In the genomic region with DNA sequence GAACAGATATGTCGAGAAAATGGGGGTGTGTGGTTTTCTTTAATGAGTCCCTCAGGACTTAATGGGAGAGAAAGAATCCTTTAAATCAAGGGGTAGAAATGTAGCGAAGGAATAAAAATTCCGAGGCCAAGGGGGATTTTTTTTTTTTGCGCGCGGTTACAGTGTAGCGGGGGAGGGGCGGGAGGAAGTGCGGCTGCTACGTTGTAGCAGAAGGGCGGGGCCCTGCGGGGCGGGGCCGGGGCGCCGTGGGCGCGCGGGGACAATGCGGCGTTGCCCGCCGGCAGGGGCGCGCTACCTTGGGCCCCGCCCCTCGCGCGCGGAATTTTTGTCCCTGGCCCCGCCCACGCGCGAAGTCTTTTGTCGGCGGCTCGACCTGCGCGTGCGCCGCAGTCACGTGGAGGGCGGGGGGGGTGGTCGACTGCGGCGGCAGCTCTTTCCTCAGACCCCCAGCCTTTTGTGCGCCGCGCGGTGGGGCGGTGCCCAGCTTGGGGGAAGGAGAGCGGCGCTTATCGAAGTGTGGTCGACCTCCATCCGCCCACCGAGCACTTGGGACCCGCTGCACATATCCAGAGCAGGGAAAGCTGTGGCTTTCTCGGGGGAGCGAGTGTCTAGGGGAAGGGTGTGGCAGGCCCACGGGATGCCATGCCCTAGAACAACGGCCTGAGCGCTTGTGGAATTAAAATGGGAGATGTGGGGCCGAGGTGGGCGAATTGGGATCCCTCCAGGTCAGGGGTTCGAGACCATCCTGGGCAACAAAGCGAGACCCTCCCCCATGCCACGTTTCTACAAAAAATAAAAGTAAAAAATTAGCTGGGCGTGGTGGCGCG, we compare ENCODE assay signal across 1 cellular context.
A peak's percentile ranks its signal among the peaks of the same experiment; 100 is the strongest.
TF ChIP-seq lines count a peak whose summit lies in the region.

No MANE protein-coding gene starts in this region.

TF ChIP-seq in K562, 482 proteins besides CTCF, POLR2A, EP300 and RAD21 (continued from another document and continues in another):
- TF ChIP-seq ZNF324 (CRISPR knock-in tag; IDR thresholded peaks at IDR 0.05) (peak; percentile 72), HLTF (IDR thresholded peaks at IDR 0.05) (peak; percentile 6; the same call in 1 of the 2 replicates), ETS2 (tag; IDR thresholded peaks at IDR 0.05; ENCODE audit: borderline replicate concordance, poor library complexity, severe bottlenecking) (no peak), OTX1 (CRISPR knock-in tag; IDR thresholded peaks at IDR 0.05) (peak; percentile 89), RBBP5 (IDR thresholded peaks at IDR 0.05; ENCODE audit: borderline replicate concordance, insufficient read depth, low read length, poor library complexity, severe bottlenecking) (no peak), ZNF444 (CRISPR knock-in tag; IDR thresholded peaks at IDR 0.05) (peak; percentile 75; the same call in 1 of the 2 replicates), ZNF133 (CRISPR knock-in tag; IDR thresholded peaks at IDR 0.05) (no peak), KLF13 (tag; IDR thresholded peaks at IDR 0.05; ENCODE audit: borderline replicate concordance, low read depth) (peak; percentile 91; the same call in 1 of the 2 replicates), HIVEP1 (CRISPR knock-in tag; IDR thresholded peaks at IDR 0.05) (no peak), ZNF76 (CRISPR knock-in tag; IDR thresholded peaks at IDR 0.05; ENCODE audit: borderline replicate concordance) (no peak; the same call in 1 of the 2 replicates), RBFOX2 (IDR thresholded peaks at IDR 0.05; ENCODE audit: low read depth, low read length) (peak; percentile 87), RBM39 (optimal IDR thresholded peaks at IDR 0.05; ENCODE audit: low read depth, low read length) (no peak), EZH2 (IDR thresholded peaks at IDR 0.05; ENCODE audit: borderline replicate concordance, low read depth, low read length) (no peak), FOXK2 (conservative IDR thresholded peaks at IDR 0.05 in 1 of 2, IDR thresholded peaks at IDR 0.05 in 1 of 2; ENCODE audit: low read depth in 2 of 2) (no peak), ZNF780A (CRISPR knock-in tag; IDR thresholded peaks at IDR 0.05) (no peak), CHD4 (IDR thresholded peaks at IDR 0.05; ENCODE audit: insufficient read depth, insufficient replicate concordance, low read depth, low read length, poor library complexity, severe bottlenecking) (no peak), ZNF699 (CRISPR knock-in tag; IDR thresholded peaks at IDR 0.05; ENCODE audit: insufficient replicate concordance) (no peak), ZNF212 (CRISPR knock-in tag; IDR thresholded peaks at IDR 0.05) (peak; percentile 68; the same call in 1 of the 2 replicates), SREBF2 (CRISPR knock-in tag; IDR thresholded peaks at IDR 0.05) (no peak), TCFL5 (CRISPR knock-in tag; conservative IDR thresholded peaks at IDR 0.05) (no peak), MED1 (CRISPR knock-in tag; IDR thresholded peaks at IDR 0.05; ENCODE audit: borderline replicate concordance) (no peak), RHOXF2B (CRISPR knock-in tag; conservative IDR thresholded peaks at IDR 0.05) (0 out of 2 replicates have a peak, but pooled peaks have one; percentile 65), ZC3H11A (IDR thresholded peaks at IDR 0.05; ENCODE audit: low read depth, low read length) (no peak), SIRT6 (IDR thresholded peaks at IDR 0.05; ENCODE audit: low read depth, low read length) (no peak)
- TF ChIP-seq, protein P1, sequence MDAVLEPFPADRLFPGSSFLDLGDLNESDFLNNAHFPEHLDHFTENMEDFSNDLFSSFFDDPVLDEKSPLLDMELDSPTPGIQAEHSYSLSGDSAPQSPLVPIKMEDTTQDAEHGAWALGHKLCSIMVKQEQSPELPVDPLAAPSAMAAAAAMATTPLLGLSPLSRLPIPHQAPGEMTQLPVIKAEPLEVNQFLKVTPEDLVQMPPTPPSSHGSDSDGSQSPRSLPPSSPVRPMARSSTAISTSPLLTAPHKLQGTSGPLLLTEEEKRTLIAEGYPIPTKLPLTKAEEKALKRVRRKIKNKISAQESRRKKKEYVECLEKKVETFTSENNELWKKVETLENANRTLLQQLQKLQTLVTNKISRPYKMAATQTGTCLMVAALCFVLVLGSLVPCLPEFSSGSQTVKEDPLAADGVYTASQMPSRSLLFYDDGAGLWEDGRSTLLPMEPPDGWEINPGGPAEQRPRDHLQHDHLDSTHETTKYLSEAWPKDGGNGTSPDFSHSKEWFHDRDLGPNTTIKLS (IDR thresholded peaks at IDR 0.05; ENCODE audit: borderline replicate concordance, low read depth) = no peak
- TF ChIP-seq, protein P2, sequence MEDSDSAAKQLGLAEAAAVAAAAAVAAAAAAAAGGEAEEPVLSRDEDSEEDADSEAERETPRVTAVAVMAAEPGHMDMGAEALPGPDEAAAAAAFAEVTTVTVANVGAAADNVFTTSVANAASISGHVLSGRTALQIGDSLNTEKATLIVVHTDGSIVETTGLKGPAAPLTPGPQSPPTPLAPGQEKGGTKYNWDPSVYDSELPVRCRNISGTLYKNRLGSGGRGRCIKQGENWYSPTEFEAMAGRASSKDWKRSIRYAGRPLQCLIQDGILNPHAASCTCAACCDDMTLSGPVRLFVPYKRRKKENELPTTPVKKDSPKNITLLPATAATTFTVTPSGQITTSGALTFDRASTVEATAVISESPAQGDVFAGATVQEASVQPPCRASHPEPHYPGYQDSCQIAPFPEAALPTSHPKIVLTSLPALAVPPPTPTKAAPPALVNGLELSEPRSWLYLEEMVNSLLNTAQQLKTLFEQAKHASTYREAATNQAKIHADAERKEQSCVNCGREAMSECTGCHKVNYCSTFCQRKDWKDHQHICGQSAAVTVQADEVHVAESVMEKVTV (CRISPR knock-in tag; IDR thresholded peaks at IDR 0.05) = peak; percentile 10; the same call in 1 of the 2 replicates
- TF ChIP-seq, protein P3, sequence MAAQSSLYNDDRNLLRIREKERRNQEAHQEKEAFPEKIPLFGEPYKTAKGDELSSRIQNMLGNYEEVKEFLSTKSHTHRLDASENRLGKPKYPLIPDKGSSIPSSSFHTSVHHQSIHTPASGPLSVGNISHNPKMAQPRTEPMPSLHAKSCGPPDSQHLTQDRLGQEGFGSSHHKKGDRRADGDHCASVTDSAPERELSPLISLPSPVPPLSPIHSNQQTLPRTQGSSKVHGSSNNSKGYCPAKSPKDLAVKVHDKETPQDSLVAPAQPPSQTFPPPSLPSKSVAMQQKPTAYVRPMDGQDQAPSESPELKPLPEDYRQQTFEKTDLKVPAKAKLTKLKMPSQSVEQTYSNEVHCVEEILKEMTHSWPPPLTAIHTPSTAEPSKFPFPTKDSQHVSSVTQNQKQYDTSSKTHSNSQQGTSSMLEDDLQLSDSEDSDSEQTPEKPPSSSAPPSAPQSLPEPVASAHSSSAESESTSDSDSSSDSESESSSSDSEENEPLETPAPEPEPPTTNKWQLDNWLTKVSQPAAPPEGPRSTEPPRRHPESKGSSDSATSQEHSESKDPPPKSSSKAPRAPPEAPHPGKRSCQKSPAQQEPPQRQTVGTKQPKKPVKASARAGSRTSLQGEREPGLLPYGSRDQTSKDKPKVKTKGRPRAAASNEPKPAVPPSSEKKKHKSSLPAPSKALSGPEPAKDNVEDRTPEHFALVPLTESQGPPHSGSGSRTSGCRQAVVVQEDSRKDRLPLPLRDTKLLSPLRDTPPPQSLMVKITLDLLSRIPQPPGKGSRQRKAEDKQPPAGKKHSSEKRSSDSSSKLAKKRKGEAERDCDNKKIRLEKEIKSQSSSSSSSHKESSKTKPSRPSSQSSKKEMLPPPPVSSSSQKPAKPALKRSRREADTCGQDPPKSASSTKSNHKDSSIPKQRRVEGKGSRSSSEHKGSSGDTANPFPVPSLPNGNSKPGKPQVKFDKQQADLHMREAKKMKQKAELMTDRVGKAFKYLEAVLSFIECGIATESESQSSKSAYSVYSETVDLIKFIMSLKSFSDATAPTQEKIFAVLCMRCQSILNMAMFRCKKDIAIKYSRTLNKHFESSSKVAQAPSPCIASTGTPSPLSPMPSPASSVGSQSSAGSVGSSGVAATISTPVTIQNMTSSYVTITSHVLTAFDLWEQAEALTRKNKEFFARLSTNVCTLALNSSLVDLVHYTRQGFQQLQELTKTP (IDR thresholded peaks at IDR 0.05; ENCODE audit: low read depth in 1 of 2, partially characterized antibody in 2 of 2) = peak; percentile 40 to 69
- TF ChIP-seq, protein P4, sequence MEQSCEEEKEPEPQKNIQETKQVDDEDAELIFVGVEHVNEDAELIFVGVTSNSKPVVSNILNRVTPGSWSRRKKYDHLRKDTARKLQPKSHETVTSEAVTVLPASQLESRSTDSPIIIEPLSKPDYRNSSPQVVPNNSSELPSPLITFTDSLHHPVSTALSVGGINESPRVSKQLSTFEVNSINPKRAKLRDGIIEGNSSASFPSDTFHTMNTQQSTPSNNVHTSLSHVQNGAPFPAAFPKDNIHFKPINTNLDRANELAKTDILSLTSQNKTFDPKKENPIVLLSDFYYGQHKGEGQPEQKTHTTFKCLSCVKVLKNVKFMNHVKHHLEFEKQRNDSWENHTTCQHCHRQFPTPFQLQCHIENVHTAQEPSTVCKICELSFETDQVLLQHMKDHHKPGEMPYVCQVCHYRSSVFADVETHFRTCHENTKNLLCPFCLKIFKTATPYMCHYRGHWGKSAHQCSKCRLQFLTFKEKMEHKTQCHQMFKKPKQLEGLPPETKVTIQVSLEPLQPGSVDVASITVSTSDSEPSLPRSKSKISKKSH (CRISPR knock-in tag; IDR thresholded peaks at IDR 0.05) = no peak
- TF ChIP-seq, protein P5, sequence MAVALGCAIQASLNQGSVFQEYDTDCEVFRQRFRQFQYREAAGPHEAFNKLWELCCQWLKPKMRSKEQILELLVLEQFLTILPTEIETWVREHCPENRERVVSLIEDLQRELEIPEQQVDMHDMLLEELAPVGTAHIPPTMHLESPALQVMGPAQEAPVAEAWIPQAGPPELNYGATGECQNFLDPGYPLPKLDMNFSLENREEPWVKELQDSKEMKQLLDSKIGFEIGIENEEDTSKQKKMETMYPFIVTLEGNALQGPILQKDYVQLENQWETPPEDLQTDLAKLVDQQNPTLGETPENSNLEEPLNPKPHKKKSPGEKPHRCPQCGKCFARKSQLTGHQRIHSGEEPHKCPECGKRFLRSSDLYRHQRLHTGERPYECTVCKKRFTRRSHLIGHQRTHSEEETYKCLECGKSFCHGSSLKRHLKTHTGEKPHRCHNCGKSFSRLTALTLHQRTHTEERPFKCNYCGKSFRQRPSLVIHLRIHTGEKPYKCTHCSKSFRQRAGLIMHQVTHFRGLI (CRISPR knock-in tag; IDR thresholded peaks at IDR 0.05) = no peak
- TF ChIP-seq, protein P6, sequence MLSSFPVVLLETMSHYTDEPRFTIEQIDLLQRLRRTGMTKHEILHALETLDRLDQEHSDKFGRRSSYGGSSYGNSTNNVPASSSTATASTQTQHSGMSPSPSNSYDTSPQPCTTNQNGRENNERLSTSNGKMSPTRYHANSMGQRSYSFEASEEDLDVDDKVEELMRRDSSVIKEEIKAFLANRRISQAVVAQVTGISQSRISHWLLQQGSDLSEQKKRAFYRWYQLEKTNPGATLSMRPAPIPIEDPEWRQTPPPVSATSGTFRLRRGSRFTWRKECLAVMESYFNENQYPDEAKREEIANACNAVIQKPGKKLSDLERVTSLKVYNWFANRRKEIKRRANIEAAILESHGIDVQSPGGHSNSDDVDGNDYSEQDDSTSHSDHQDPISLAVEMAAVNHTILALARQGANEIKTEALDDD (IDR thresholded peaks at IDR 0.05) = no peak
- TF ChIP-seq, protein P7, sequence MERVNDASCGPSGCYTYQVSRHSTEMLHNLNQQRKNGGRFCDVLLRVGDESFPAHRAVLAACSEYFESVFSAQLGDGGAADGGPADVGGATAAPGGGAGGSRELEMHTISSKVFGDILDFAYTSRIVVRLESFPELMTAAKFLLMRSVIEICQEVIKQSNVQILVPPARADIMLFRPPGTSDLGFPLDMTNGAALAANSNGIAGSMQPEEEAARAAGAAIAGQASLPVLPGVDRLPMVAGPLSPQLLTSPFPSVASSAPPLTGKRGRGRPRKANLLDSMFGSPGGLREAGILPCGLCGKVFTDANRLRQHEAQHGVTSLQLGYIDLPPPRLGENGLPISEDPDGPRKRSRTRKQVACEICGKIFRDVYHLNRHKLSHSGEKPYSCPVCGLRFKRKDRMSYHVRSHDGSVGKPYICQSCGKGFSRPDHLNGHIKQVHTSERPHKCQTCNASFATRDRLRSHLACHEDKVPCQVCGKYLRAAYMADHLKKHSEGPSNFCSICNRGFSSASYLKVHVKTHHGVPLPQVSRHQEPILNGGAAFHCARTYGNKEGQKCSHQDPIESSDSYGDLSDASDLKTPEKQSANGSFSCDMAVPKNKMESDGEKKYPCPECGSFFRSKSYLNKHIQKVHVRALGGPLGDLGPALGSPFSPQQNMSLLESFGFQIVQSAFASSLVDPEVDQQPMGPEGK (CRISPR knock-in tag; IDR thresholded peaks at IDR 0.05; ENCODE audit: borderline replicate concordance) = no peak; the same call in 1 of the 2 replicates
- TF ChIP-seq, protein P8, sequence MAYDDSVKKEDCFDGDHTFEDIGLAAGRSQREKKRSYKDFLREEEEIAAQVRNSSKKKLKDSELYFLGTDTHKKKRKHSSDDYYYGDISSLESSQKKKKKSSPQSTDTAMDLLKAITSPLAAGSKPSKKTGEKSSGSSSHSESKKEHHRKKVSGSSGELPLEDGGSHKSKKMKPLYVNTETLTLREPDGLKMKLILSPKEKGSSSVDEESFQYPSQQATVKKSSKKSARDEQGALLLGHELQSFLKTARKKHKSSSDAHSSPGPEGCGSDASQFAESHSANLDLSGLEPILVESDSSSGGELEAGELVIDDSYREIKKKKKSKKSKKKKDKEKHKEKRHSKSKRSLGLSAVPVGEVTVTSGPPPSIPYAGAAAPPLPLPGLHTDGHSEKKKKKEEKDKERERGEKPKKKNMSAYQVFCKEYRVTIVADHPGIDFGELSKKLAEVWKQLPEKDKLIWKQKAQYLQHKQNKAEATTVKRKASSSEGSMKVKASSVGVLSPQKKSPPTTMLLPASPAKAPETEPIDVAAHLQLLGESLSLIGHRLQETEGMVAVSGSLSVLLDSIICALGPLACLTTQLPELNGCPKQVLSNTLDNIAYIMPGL (CRISPR knock-in tag; IDR thresholded peaks at IDR 0.05) = peak; percentile 69
- TF ChIP-seq, protein P9, sequence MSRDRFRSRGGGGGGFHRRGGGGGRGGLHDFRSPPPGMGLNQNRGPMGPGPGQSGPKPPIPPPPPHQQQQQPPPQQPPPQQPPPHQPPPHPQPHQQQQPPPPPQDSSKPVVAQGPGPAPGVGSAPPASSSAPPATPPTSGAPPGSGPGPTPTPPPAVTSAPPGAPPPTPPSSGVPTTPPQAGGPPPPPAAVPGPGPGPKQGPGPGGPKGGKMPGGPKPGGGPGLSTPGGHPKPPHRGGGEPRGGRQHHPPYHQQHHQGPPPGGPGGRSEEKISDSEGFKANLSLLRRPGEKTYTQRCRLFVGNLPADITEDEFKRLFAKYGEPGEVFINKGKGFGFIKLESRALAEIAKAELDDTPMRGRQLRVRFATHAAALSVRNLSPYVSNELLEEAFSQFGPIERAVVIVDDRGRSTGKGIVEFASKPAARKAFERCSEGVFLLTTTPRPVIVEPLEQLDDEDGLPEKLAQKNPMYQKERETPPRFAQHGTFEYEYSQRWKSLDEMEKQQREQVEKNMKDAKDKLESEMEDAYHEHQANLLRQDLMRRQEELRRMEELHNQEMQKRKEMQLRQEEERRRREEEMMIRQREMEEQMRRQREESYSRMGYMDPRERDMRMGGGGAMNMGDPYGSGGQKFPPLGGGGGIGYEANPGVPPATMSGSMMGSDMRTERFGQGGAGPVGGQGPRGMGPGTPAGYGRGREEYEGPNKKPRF (IDR thresholded peaks at IDR 0.05; ENCODE audit: low read depth, low read length) = no peak
- TF ChIP-seq, protein P10, sequence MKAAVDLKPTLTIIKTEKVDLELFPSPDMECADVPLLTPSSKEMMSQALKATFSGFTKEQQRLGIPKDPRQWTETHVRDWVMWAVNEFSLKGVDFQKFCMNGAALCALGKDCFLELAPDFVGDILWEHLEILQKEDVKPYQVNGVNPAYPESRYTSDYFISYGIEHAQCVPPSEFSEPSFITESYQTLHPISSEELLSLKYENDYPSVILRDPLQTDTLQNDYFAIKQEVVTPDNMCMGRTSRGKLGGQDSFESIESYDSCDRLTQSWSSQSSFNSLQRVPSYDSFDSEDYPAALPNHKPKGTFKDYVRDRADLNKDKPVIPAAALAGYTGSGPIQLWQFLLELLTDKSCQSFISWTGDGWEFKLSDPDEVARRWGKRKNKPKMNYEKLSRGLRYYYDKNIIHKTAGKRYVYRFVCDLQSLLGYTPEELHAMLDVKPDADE (conservative IDR thresholded peaks at IDR 0.05; ENCODE audit: control insufficient read depth, low read depth, low read length) = peak; percentile 82
